In genomic region chr6:108171291-108171917, GRCh38 we compare ENCODE assay signal across 1 cellular context.
TF ChIP-seq lines count a peak whose summit lies in the region.

No MANE protein-coding gene starts in this region.

TF ChIP-seq in H1, 55 proteins besides CTCF, POLR2A, EP300 and RAD21:
- TF ChIP-seq CBX8 (IDR thresholded peaks at IDR 0.05; ENCODE audit: borderline replicate concordance, low read depth, low read length) (peak; percentile 95; the same call in 1 of the 2 replicates), MAFK (IDR thresholded peaks at IDR 0.05; ENCODE audit: low read depth, low read length) (no peak), NANOG (IDR thresholded peaks at IDR 0.05; ENCODE audit: insufficient read depth, low read depth, low read length, poor library complexity, severe bottlenecking) (no peak), SP1 (IDR thresholded peaks at IDR 0.05; ENCODE audit: low read depth, low read length) (peak; percentile 54; the same call in 1 of the 2 replicates), BRCA1 (IDR thresholded peaks at IDR 0.05; ENCODE audit: low read depth, low read length) (no peak), SUZ12 (IDR thresholded peaks at IDR 0.05; ENCODE audit: low read length) (peak; percentile 88), CHD2 (IDR thresholded peaks at IDR 0.05; ENCODE audit: low read length) (no peak), RBBP5 (IDR thresholded peaks at IDR 0.05; ENCODE audit: borderline replicate concordance, low read depth, low read length) (no peak), KDM5A (IDR thresholded peaks at IDR 0.05; ENCODE audit: low read length) (no peak), MAX (IDR thresholded peaks at IDR 0.05) (no peak), RXRA (IDR thresholded peaks at IDR 0.05; ENCODE audit: insufficient read depth, low read depth, low read length) (no peak), KDM4A (IDR thresholded peaks at IDR 0.05; ENCODE audit: low read depth, low read length, severe bottlenecking) (no peak), BACH1 (IDR thresholded peaks at IDR 0.05; ENCODE audit: low read length) (no peak), EZH2 (IDR thresholded peaks at IDR 0.05; ENCODE audit: low read depth, low read length, severe bottlenecking) (peak; percentile 94), CTBP2 (IDR thresholded peaks at IDR 0.05; ENCODE audit: borderline replicate concordance, insufficient read depth, insufficient read length, low read length) (peak; percentile 86), FOSL1 (IDR thresholded peaks at IDR 0.05; ENCODE audit: insufficient read depth, low read depth, low read length) (no peak), YY1 (IDR thresholded peaks at IDR 0.05; ENCODE audit: low read depth, low read length) (no peak), TCF12 (IDR thresholded peaks at IDR 0.05; ENCODE audit: low read depth, low read length) (0 out of 2 replicates have a peak, but pooled peaks have one; percentile 9), CREB1 (IDR thresholded peaks at IDR 0.05) (no peak), RNF2 (IDR thresholded peaks at IDR 0.05; ENCODE audit: borderline replicate concordance, low read depth, low read length, missing control alignments, poor library complexity, severe bottlenecking) (peak; percentile 64), HDAC6 (IDR thresholded peaks at IDR 0.05; ENCODE audit: low read depth, low read length) (no peak), CEBPB (IDR thresholded peaks at IDR 0.05; ENCODE audit: low read depth, low read length) (no peak), SAP30 (IDR thresholded peaks at IDR 0.05; ENCODE audit: insufficient read depth, insufficient replicate concordance, low read length) (no peak), ZNF274 (IDR thresholded peaks at IDR 0.05; ENCODE audit: borderline replicate concordance, extremely low read depth, low read length) (no peak), SP4 (IDR thresholded peaks at IDR 0.05; ENCODE audit: low read length) (no peak), EGR1 (IDR thresholded peaks at IDR 0.05; ENCODE audit: borderline replicate concordance, low read depth, low read length) (no peak), ATF3 (IDR thresholded peaks at IDR 0.05; ENCODE audit: insufficient read depth, low read depth, low read length) (no peak), ATF2 (IDR thresholded peaks at IDR 0.05; ENCODE audit: low read length) (no peak), POU5F1 (IDR thresholded peaks at IDR 0.05; ENCODE audit: low read depth, low read length) (no peak)
